Comparison of ENCODE assay signal across 13 cellular contexts in genomic region chr2:28419003-28419704, GRCh38. TPM values are rescaled to one million over a fixed set of nuclear protein-coding genes. Genes with fewer than 3 reads are reported as not detected.
A peak's percentile ranks its signal among the peaks of the same experiment; 100 is the strongest.
DNase-seq lines count a peak whose midpoint lies in the region; ATAC-seq, FAIRE-seq and TF ChIP-seq lines count a peak whose summit lies in the region.
"Had no signal": no experiment of that assay in that cellular context is flagged by ENCODE, and none has a peak within 500 bp of the region (broad histone marks: within the 10 kb centered on the region; RNA-seq: fewer than 3 reads in every experiment).

No MANE protein-coding gene starts in this region.

- H3K4me2 ChIP-seq in astrocyte (ENCODE audit: low read length) = no peak overlapping the region

- H3K79me2 ChIP-seq in astrocyte (ENCODE audit: insufficient read depth, low read length) = peaks cover 38% of the 10 kb centered on the region

- peaks cover 61% of the 10 kb centered on the region for H3K36me3 Mint-ChIP-seq in HFFc6 (ENCODE audit: low read depth)
- H3K36me3 Mint-ChIP-seq in astrocyte (ENCODE audit: low read depth, unreplicated experiment) = peaks cover 29% of the 10 kb centered on the region
- H3K36me3 Mint-ChIP-seq in naive thymus-derived CD8-positive, alpha-beta T cell = no peaks in the 10 kb centered on the region

- TF ChIP-seq CTCF in HFFc6 (IDR thresholded peaks at IDR 0.05) = no peak
- TF ChIP-seq CTCF in astrocyte (IDR thresholded peaks at IDR 0.05; ENCODE audit: insufficient read depth, low read depth, low read length) = no peak

- no peaks in the 10 kb centered on the region for H3K9me3 Mint-ChIP-seq in HFFc6
- H3K9me3 Mint-ChIP-seq in astrocyte (ENCODE audit: unreplicated experiment) = no peaks in the 10 kb centered on the region
- no peaks in the 10 kb centered on the region for H3K9me3 Mint-ChIP-seq in naive thymus-derived CD8-positive, alpha-beta T cell
- H3K9me3 Mint-ChIP-seq: activated T-helper 17 cell treated with anti-CD3 and anti-CD28 coated beads, Interleukin-2, amount 50 U/mL, for 72 hours had no signal

- FAIRE-seq in astrocyte (lab: Jason Lieb, UNC) = no peak
- FAIRE-seq: A204.1 had no signal

- DNase-seq in NCI-H82 (lab: John Stamatoyannopoulos, UW) = peak; percentile 20
- no peak for DNase-seq in NCI-H82 treated with DMSO at 0.1 percent for 48 hours (lab: John Stamatoyannopoulos, UW; ENCODE audit: unreplicated experiment)
- no peak for DNase-seq in HFFc6
- no peak for DNase-seq in astrocyte (ENCODE audit: low read depth)
- DNase-seq in naive thymus-derived CD8-positive, alpha-beta T cell = no peak
- DNase-seq in stimulated activated CD4-positive, alpha-beta T cell treated with anti-CD3 and anti-CD28 coated beads, Interleukin-2, amount 100 ng/mL, for 48 hours = no peak
- DNase-seq in HPDE6-E6E7 (ENCODE audit: extremely low spot score) = no peak
- DNase-seq: activated CD4-positive, CD25-positive, alpha-beta regulatory T cell; MM.1S had no signal

- no peak overlapping the region for H3K9ac ChIP-seq in astrocyte (ENCODE audit: low read length)

- H3K4me1 Mint-ChIP-seq in HFFc6 (ENCODE audit: low read depth) = peaks cover 30% of the 10 kb centered on the region
- peaks cover 52% of the 10 kb centered on the region for H3K4me1 Mint-ChIP-seq in astrocyte (ENCODE audit: low read depth, unreplicated experiment)
- H3K4me1 Mint-ChIP-seq in naive thymus-derived CD8-positive, alpha-beta T cell = peaks cover 13 to 40% (median 23%) of the 10 kb centered on the region in 4 donors

- peaks cover 23% of the 10 kb centered on the region for H3K27me3 Mint-ChIP-seq in HFFc6 (ENCODE audit: insufficient read depth)
- H3K27me3 Mint-ChIP-seq in astrocyte (ENCODE audit: low read depth, unreplicated experiment) = no peaks in the 10 kb centered on the region
- H3K27me3 Mint-ChIP-seq in naive thymus-derived CD8-positive, alpha-beta T cell = no peaks in the 10 kb centered on the region
- H3K27me3 Mint-ChIP-seq: activated T-helper 17 cell treated with anti-CD3 and anti-CD28 coated beads, Interleukin-2, amount 50 U/mL, for 72 hours had no signal

- POLR2A ChIA-PET in naive thymus-derived CD8-positive, alpha-beta T cell (lab: Charles Lee) = interaction anchor here (0.7 to 1.1 kb wide), 4 partner anchors 8 to 646 kb away, joined by 3 to 8 read pairs (median 4); no protein-coding TSS in a partner anchor

- no peaks in the 10 kb centered on the region for H3K9me3 ChIP-seq in astrocyte (ENCODE audit: insufficient read depth, low read depth, low read length)
- H3K9me3 ChIP-seq: tibial nerve had no signal

- peaks cover 15% of the 10 kb centered on the region for H3K4me1 ChIP-seq in astrocyte (ENCODE audit: insufficient read depth, low read length)

- no peak overlapping the region for H3K4me3 Mint-ChIP-seq in HFFc6
- H3K4me3 Mint-ChIP-seq in astrocyte (ENCODE audit: unreplicated experiment) = no peak overlapping the region
- H3K4me3 Mint-ChIP-seq in naive thymus-derived CD8-positive, alpha-beta T cell = no peak overlapping the region
- H3K4me3 Mint-ChIP-seq: activated T-helper 17 cell treated with anti-CD3 and anti-CD28 coated beads, Interleukin-2, amount 50 U/mL, for 72 hours had no signal

- peaks cover 72% of the 10 kb centered on the region for H4K20me1 ChIP-seq in astrocyte (ENCODE audit: insufficient read depth, low read length)

- H3K27me3 ChIP-seq in astrocyte (ENCODE audit: insufficient read depth, low read length) = no peaks in the 10 kb centered on the region
- H3K27me3 ChIP-seq: tibial nerve had no signal

- H3K4me3 ChIP-seq in astrocyte (ENCODE audit: insufficient read depth, low read depth, low read length) = no peak overlapping the region
- H3K4me3 ChIP-seq: tibial nerve had no signal

- peaks cover 28% of the 10 kb centered on the region for H3K36me3 ChIP-seq in astrocyte (ENCODE audit: insufficient read depth, low read length)

- peak overlapping the region; percentile 74 for H3K27ac Mint-ChIP-seq in HFFc6
- peak overlapping the region; percentile 26 for H3K27ac Mint-ChIP-seq in astrocyte (ENCODE audit: unreplicated experiment)
- peak overlapping the region in 7 of 10 donors; percentile 2 to 69 (median 27) for H3K27ac Mint-ChIP-seq in naive thymus-derived CD8-positive, alpha-beta T cell
- H3K27ac Mint-ChIP-seq: activated T-helper 17 cell treated with anti-CD3 and anti-CD28 coated beads, Interleukin-2, amount 50 U/mL, for 72 hours had no signal

- no peak overlapping the region for H2AFZ ChIP-seq in astrocyte (ENCODE audit: low read depth, low read length)

- no peak overlapping the region for H3K27ac ChIP-seq in astrocyte (ENCODE audit: low read depth, low read length)
- H3K27ac ChIP-seq: tibial nerve had no signal

- no peak for ATAC-seq in naive thymus-derived CD8-positive, alpha-beta T cell
- ATAC-seq in GM18867 (IDR thresholded peaks at IDR 0.05; ENCODE audit: unreplicated experiment) = no peak
- ATAC-seq: activated T-helper 17 cell treated with anti-CD3 and anti-CD28 coated beads, Interleukin-2, amount 50 U/mL, for 72 hours had no signal

RNA-seq across cellular contexts. Expression of gene FOSL2, which starts 26.5 kb away (rescaled TPM):
- 100 to 1,000 TPM in 5 of 6 experiments, 10 to 100 TPM in 1; 90.1 to 128 (median 116) TPM for total RNA-seq in HFFc6 (2021; fragmentation: NEBNext Ultra II Directional; extraction: Animal tissue kit (Norgen Biotek cat#: 25700))
- 156 and 158 TPM in 2 replicates for total RNA-seq in astrocyte
- total RNA-seq in naive thymus-derived CD8-positive, alpha-beta T cell = 1 to 10 TPM; 1.2 to 1.6 TPM
- 1 to 10 TPM in 1 of 3 donors, under 1 TPM in 2; 0.46 to 6.5 (median 0.85) TPM for polyA plus RNA-seq in naive thymus-derived CD8-positive, alpha-beta T cell

Comparison
In these comparisons a context has a peak if more than half of its experiments do, and no peak if none do; other contexts are left out.
1. RNA of gene FOSL2, which starts 26.5 kb away (total RNA-seq): 156 to 158 TPM in astrocyte and 90.1 to 128 TPM in HFFc6; 1.2 to 1.6 TPM in naive thymus-derived CD8-positive, alpha-beta T cell; every median in the first group is over 10 times any median in the second.
2. Peak in every context shown above with its lines, with median percentiles within 50 percentile points of each other: H3K27ac Mint-ChIP-seq.